Comparison of ENCODE assay signal across 1 cellular context in genomic region chr11:63619967-63620366, GRCh38.
TF ChIP-seq lines count a peak whose summit lies in the region.

No MANE protein-coding gene starts in this region.

TF ChIP-seq in K562, 482 proteins besides CTCF, POLR2A, EP300 and RAD21:
- TF ChIP-seq ZNF124 (CRISPR knock-in tag; IDR thresholded peaks at IDR 0.05) (no peak), TFE3 (CRISPR knock-in tag; IDR thresholded peaks at IDR 0.05) (peak; percentile 40; the same call in 1 of the 2 replicates)
